33 cellular contexts compared by ENCODE assay signal in the genomic region with DNA sequence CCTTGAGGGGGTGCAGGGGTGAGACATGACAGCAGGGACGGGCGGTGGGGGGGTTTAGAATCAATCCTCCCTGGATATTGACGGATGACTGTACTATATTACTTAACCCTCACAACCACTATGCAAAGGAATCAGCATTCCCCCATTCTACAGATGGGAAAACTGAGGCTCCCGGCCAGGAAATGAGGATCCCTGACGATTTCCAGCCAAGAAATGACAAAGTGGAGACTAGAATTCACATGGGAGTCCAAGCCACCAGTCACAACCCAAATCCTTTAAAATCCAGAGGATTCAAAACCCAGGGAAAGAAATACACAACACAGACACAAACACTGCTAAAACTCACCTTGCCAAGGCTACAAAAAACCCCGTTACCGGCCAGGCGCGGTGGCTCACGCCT.
"Had no signal": no experiment of that assay in that cellular context is flagged by ENCODE, and none has a peak within 500 bp of the region (broad histone marks: within the 10 kb centered on the region; RNA-seq: fewer than 3 reads in every experiment).

No MANE protein-coding gene starts in this region.

- H3K9me3 ChIP-seq: ascending aorta, body of pancreas, breast epithelium, Peyer's patch, SJSA1, SK-N-SH had no signal

- DNase-seq: activated CD4-positive, alpha-beta T cell treated with anti-CD3 and anti-CD28 coated beads for 36 hours; activated CD4-positive, alpha-beta T cell treated with anti-CD3 and anti-CD28 coated beads, Interleukin-2, amount 10 ng/mL, durations not matched to agents 7 days and 5 days; activated CD4-positive, alpha-beta T cell treated with anti-CD3 and anti-CD28 coated beads, Interleukin-2, amount 50 U/mL, for 48 hours; activated CD8-positive, alpha-beta T cell treated with anti-CD3 and anti-CD28 coated beads, Interleukin-2, amount 10 ng/mL, durations not matched to agents 7 days and 5 days; activated gamma-delta T cell; activated naive CD4-positive, alpha-beta T cell treated with Interleukin-2 at 50 U/mL for 16 hours; activated naive CD8-positive, alpha-beta T cell treated with anti-CD3 and anti-CD28 coated beads, Interleukin-2, amount 10 ng/mL, durations not matched to agents 7 days and 5 days; activated T-cell treated with anti-CD3 and anti-CD28 coated beads, Interleukin-2, amount 50 U/mL, for 24 hours; body of pancreas; central memory CD4-positive, alpha-beta T cell; NCI-H1105; NCI-H1417 treated with DMSO at 0.1 percent for 48 hours; NCI-H1694; NCI-H1930; NCI-H2081 treated with DMSO at 0.1 percent for 48 hours; NCI-H345; NCI-H526; NCI-H748 treated with DMSO at 0.1 percent for 48 hours; NK-92 treated with Interleukin-12 subunit alpha and Interleukin-12 subunit beta, amount 100 ng/mL, for 24 hours; PC-3; Peyer's patch; RPMI8226; SHP77 treated with DMSO at 0.1 percent for 48 hours; SK-N-SH; T-cell; T-helper 2 cell; T-helper 9 cell; WERI-Rb-1 had no signal

- H3K9me3 Mint-ChIP-seq: activated CD4-positive, alpha-beta T cell treated with anti-CD3 and anti-CD28 coated beads, Interleukin-2, amount 10 ng/mL, durations not matched to agents 7 days and 5 days; activated naive CD4-positive, alpha-beta T cell treated with anti-CD3 and anti-CD28 coated beads, Interleukin-2, amount 50 U/mL, for 24 hours; activated naive CD8-positive, alpha-beta T cell treated with anti-CD3 and anti-CD28 coated beads, Interleukin-2, amount 10 ng/mL, durations not matched to agents 7 days and 5 days; activated T-cell treated with anti-CD3 and anti-CD28 coated beads, Interleukin-2, amount 50 U/mL, for 24 hours; activated T-helper 2 cell treated with anti-CD3 and anti-CD28 coated beads, Interferon-gamma antibody, Interleukin-2, Interleukin-4, amounts not matched to agents 10 μg/mL and 5 μg/mL and 100 μg/mL, durations not matched to agents 14 hours and 24 hours and 36 hours; T-cell had no signal

- H3K27ac Mint-ChIP-seq: activated CD4-positive, alpha-beta T cell treated with anti-CD3 and anti-CD28 coated beads for 36 hours; activated CD4-positive, alpha-beta T cell treated with anti-CD3 and anti-CD28 coated beads, Interleukin-2, amount 10 ng/mL, durations not matched to agents 7 days and 5 days; activated CD8-positive, alpha-beta T cell treated with anti-CD3 and anti-CD28 coated beads, Interleukin-2, amount 10 ng/mL, durations not matched to agents 7 days and 5 days; activated naive CD4-positive, alpha-beta T cell treated with anti-CD3 and anti-CD28 coated beads, Interleukin-2, amount 50 U/mL, for 24 hours; activated T-cell treated with anti-CD3 and anti-CD28 coated beads, Interleukin-2, amount 50 U/mL, for 24 hours had no signal

- H3K4me3 Mint-ChIP-seq: activated CD4-positive, alpha-beta T cell treated with anti-CD3 and anti-CD28 coated beads for 36 hours; activated CD4-positive, alpha-beta T cell treated with anti-CD3 and anti-CD28 coated beads, Interleukin-2, amount 10 ng/mL, durations not matched to agents 7 days and 5 days; activated CD8-positive, alpha-beta T cell treated with anti-CD3 and anti-CD28 coated beads, Interleukin-2, amount 10 ng/mL, durations not matched to agents 7 days and 5 days; activated naive CD4-positive, alpha-beta T cell treated with anti-CD3 and anti-CD28 coated beads, Interleukin-2, amount 50 U/mL, for 24 hours; activated naive CD8-positive, alpha-beta T cell treated with anti-CD3 and anti-CD28 coated beads, Interleukin-2, amount 10 ng/mL, durations not matched to agents 7 days and 5 days; activated T-cell treated with anti-CD3 and anti-CD28 coated beads, Interleukin-2, amount 50 U/mL, for 24 hours; T-cell had no signal

- H3K27ac ChIP-seq: breast epithelium, Peyer's patch, SJSA1, WERI-Rb-1 had no signal

- H3K4me1 ChIP-seq: breast epithelium had no signal

- H3K9ac ChIP-seq: SK-N-SH had no signal

- H3K4me3 ChIP-seq: ascending aorta, body of pancreas, breast epithelium, Peyer's patch, SJSA1 had no signal

- H3K4me2 ChIP-seq: SK-N-SH had no signal

- H3K36me3 ChIP-seq: breast epithelium had no signal

- H3K27me3 ChIP-seq: ascending aorta, body of pancreas, breast epithelium, Peyer's patch, SJSA1 had no signal

- H3K27me3 Mint-ChIP-seq: activated CD4-positive, alpha-beta T cell treated with anti-CD3 and anti-CD28 coated beads for 36 hours; activated CD4-positive, alpha-beta T cell treated with anti-CD3 and anti-CD28 coated beads, Interleukin-2, amount 10 ng/mL, durations not matched to agents 7 days and 5 days; activated naive CD4-positive, alpha-beta T cell treated with anti-CD3 and anti-CD28 coated beads, Interleukin-2, amount 50 U/mL, for 24 hours; activated naive CD8-positive, alpha-beta T cell treated with anti-CD3 and anti-CD28 coated beads, Interleukin-2, amount 10 ng/mL, durations not matched to agents 7 days and 5 days; activated T-cell treated with anti-CD3 and anti-CD28 coated beads, Interleukin-2, amount 50 U/mL, for 24 hours; T-cell had no signal
